Comparison of ENCODE assay signal across 1 cellular context in genomic region chr16:67837190-67837589, GRCh38. TPM values are rescaled to one million over a fixed set of nuclear protein-coding genes. Genes with fewer than 3 reads are reported as not detected.
"Had no signal": no experiment of that assay in that cellular context is flagged by ENCODE, and none has a peak within 500 bp of the region (broad histone marks: within the 10 kb centered on the region; RNA-seq: fewer than 3 reads in every experiment).

No MANE protein-coding gene starts in this region.

RNA-seq across cellular contexts. Expression of gene TSNAXIP1, which starts 30.5 kb away (rescaled TPM):
- total RNA-seq: RPMI7951 had no signal
